In genomic region chr5:78260771-78261170, GRCh38 we compare ENCODE assay signal across 25 cellular contexts. TPM values are rescaled to one million over a fixed set of nuclear protein-coding genes. Genes with fewer than 3 reads are reported as not detected.
DNase-seq lines count a peak whose midpoint lies in the region; ATAC-seq, FAIRE-seq and TF ChIP-seq lines count a peak whose summit lies in the region.
"Had no signal": no experiment of that assay in that cellular context is flagged by ENCODE, and none has a peak within 500 bp of the region (broad histone marks: within the 10 kb centered on the region; RNA-seq: fewer than 3 reads in every experiment).

No MANE protein-coding gene starts in this region.

- H3K4me1 ChIP-seq in keratinocyte (ENCODE audit: control insufficient read depth, extremely low read depth, insufficient read depth, low read length): peaks cover 15% of the 10 kb centered on the region
- H3K4me1 ChIP-seq: HAP-1 had no signal

- H3K27me3 ChIP-seq in AG04450 (ENCODE audit: control insufficient read depth, insufficient read depth, low read length): no peaks in the 10 kb centered on the region
- no peaks in the 10 kb centered on the region for H3K27me3 ChIP-seq in keratinocyte (ENCODE audit: control insufficient read depth, extremely low read depth, insufficient read depth, low read length)
- no peaks in the 10 kb centered on the region for H3K27me3 ChIP-seq in H7 (ENCODE audit: control insufficient read depth, insufficient read depth, low read length)

- H4K20me1 ChIP-seq in keratinocyte (ENCODE audit: control insufficient read depth, extremely low read depth, insufficient read depth, low read length): no peaks in the 10 kb centered on the region

- FAIRE-seq in keratinocyte (lab: Jason Lieb, UNC): peak; percentile 95

- DNase-seq in AG04450 (ENCODE audit: low read depth, low spot score): peak; percentile 24
- DNase-seq in RWPE1 (ENCODE audit: low spot score): peak; percentile 72
- peak; percentile 17 for DNase-seq in choroid plexus epithelial cell (ENCODE audit: low read depth)
- peak; percentile 59 for DNase-seq in keratinocyte (ENCODE audit: low read depth, low spot score)
- no peak for DNase-seq in NCI-H69 (lab: John Stamatoyannopoulos, UW)
- DNase-seq in H7: no peak
- DNase-seq: 8988T; ACHN; Calu3; DND-41; Kasumi-1; NCI-H1092 treated with DMSO at 0.1 percent for 48 hours; NCI-H1436 treated with DMSO at 0.1 percent for 48 hours; NCI-H1930; NCI-H446; NCI-H524 treated with DMSO at 0.1 percent for 48 hours; NCI-H82; NK-92 treated with Interleukin-12 subunit alpha and Interleukin-12 subunit beta, amount 100 ng/mL, for 24 hours; PC-9; RPMI8226; SHP77 treated with DMSO at 0.1 percent for 48 hours had no signal

- H3K36me3 ChIP-seq in keratinocyte (ENCODE audit: control insufficient read depth in 2 of 2, extremely low read depth in 1 of 2, insufficient read depth in 2 of 2, low read length in 2 of 2) (peaks cover 4 to 6% of the 10 kb centered on the region in 2 experiments), H7 (replicated peaks; ENCODE audit: control insufficient read depth, insufficient read depth, low read length) (no peaks in the 10 kb centered on the region; the same call in 1 of the 2 replicates)

- peak overlapping the region; percentile 6 for H3K4me2 ChIP-seq in keratinocyte (ENCODE audit: control insufficient read depth, extremely low read depth, insufficient read depth, low read depth, low read length)
- H3K4me2 ChIP-seq: PC-9 had no signal

- no peak overlapping the region for H3K4me3 ChIP-seq in AG04450 (ENCODE audit: low read depth, low read length)
- no peak overlapping the region for H3K4me3 ChIP-seq in choroid plexus epithelial cell (ENCODE audit: low read depth, low read length)
- no peak overlapping the region for H3K4me3 ChIP-seq in keratinocyte (ENCODE audit: control insufficient read depth in 2 of 3, extremely low read depth in 1 of 3, insufficient read depth in 2 of 3, low read depth in 1 of 3, low read length in 3 of 3)
- no peak overlapping the region for H3K4me3 ChIP-seq in H7 (ENCODE audit: insufficient read depth, low read depth, low read length)
- H3K4me3 ChIP-seq: HAP-1, PC-9 had no signal

- TF ChIP-seq CTCF in AG04450 (IDR thresholded peaks at IDR 0.05; ENCODE audit: low read depth, low read length) (no peak), RWPE1 (conservative IDR thresholded peaks at IDR 0.05; ENCODE audit: low read depth) (no peak), choroid plexus epithelial cell (conservative IDR thresholded peaks at IDR 0.05; ENCODE audit: low read depth, low read length) (no peak), keratinocyte (optimal IDR thresholded peaks at IDR 0.05 in 1 of 3, IDR thresholded peaks at IDR 0.05 in 1 of 3, conservative IDR thresholded peaks at IDR 0.05 in 1 of 3; ENCODE audit: extremely low read depth in 1 of 3, insufficient read depth in 2 of 3, low read length in 3 of 3) (no peak)

- no peaks in the 10 kb centered on the region for H3K9me1 ChIP-seq in keratinocyte (ENCODE audit: control insufficient read depth, extremely low read depth, insufficient read depth, low read length)

- dilution Hi-C loops in keratinocyte (cut with MboI; ENCODE audit: extremely low pct_ligation_motif_present, low sequenced_read_pairs): no loop called here

- H3K27ac ChIP-seq in AG04450 (ENCODE audit: low read depth, low read length): no peak overlapping the region
- H3K27ac ChIP-seq in RWPE1: no peak overlapping the region
- peak overlapping the region; percentile 12 for H3K27ac ChIP-seq in keratinocyte (ENCODE audit: control insufficient read depth, insufficient read depth, low read length)
- H3K27ac ChIP-seq: HL-60, PC-9 had no signal

- ATAC-seq in GM18520 (IDR thresholded peaks at IDR 0.05; ENCODE audit: unreplicated experiment) (no peak), HG02571 (IDR thresholded peaks at IDR 0.05; ENCODE audit: unreplicated experiment) (no peak)

- H2AFZ ChIP-seq in keratinocyte (ENCODE audit: control insufficient read depth, low read length): no peak overlapping the region
- H2AFZ ChIP-seq: PC-9 had no signal

- POLR2A ChIA-PET in AG04450 (lab: Yijun Ruan, JAX): no interaction called here
- POLR2A ChIA-PET in RWPE1 (lab: Yijun Ruan, JAX; ENCODE audit: low non-redundant PET): no interaction called here

- H3K9me3 ChIP-seq in AG04450 (ENCODE audit: control insufficient read depth, insufficient read depth, low read length) (no peaks in the 10 kb centered on the region; the same call in 1 of the 2 replicates), keratinocyte (ENCODE audit: control insufficient read depth, low read depth, low read length) (no peaks in the 10 kb centered on the region)
- H3K9me3 ChIP-seq: HAP-1 had no signal

- no peak overlapping the region for H3K9ac ChIP-seq in keratinocyte (ENCODE audit: control insufficient read depth, extremely low read depth, insufficient read depth, low read length)

- H3K79me2 ChIP-seq in keratinocyte (ENCODE audit: control insufficient read depth, insufficient read depth, low read length): peaks cover 32% of the 10 kb centered on the region

- CTCF ChIA-PET in AG04450 (lab: Charles Lee): no interaction called here
- CTCF ChIA-PET in RWPE1 (lab: Yijun Ruan, JAX): no interaction called here

RNA-seq across cellular contexts. Expression of gene AP3B1, which starts 33.7 kb away (rescaled TPM):
- 66.1 and 67.0 TPM in 2 replicates for polyA plus RNA-seq in AG04450 (2011; rRNA removed)
- 40.5 and 69.9 TPM in 2 replicates for polyA minus RNA-seq in AG04450 (2011; rRNA and poly(A)+ RNA removed)
- 40.1 to 65.1 TPM (median 57.4 TPM) in 3 replicates for polyA plus RNA-seq in keratinocyte
- 41.0 TPM for polyA plus RNA-seq in keratinocyte (2011; ENCODE audit: low read depth)
- polyA plus RNA-seq in keratinocyte (2011; cell fraction: cytosol; rRNA removed): 38.4 and 79.1 TPM in 2 replicates
- 61.9 and 72.3 TPM in 2 replicates for polyA plus RNA-seq in keratinocyte (2011; cell fraction: nucleus; rRNA removed)
- 25.7 and 40.8 TPM in 2 replicates for polyA plus RNA-seq in keratinocyte (2012; ENCODE audit: low replicate concordance)
- polyA minus RNA-seq in keratinocyte: 26.4 to 83.3 TPM (median 47.4 TPM) in 3 replicates
- polyA minus RNA-seq in keratinocyte (2011; cell fraction: cytosol; rRNA and poly(A)+ RNA removed): 26.1 TPM
- polyA minus RNA-seq in keratinocyte (2011; cell fraction: nucleus; rRNA and poly(A)+ RNA removed): 39.6 and 79.4 TPM in 2 replicates
- total RNA-seq in H7 (2014; rRNA removed; shearing (Covaris generic)): 40.1 and 49.8 TPM in 2 replicates

Comparison
In these comparisons a context has a peak if more than half of its experiments do, and no peak if none do; other contexts are left out.
1. DNase-seq: peak in AG04450 (single experiment), RWPE1 (single experiment), choroid plexus epithelial cell (single experiment) and keratinocyte (single experiment); none in NCI-H69 (single experiment) and H7 (single experiment).